In the genomic region with DNA sequence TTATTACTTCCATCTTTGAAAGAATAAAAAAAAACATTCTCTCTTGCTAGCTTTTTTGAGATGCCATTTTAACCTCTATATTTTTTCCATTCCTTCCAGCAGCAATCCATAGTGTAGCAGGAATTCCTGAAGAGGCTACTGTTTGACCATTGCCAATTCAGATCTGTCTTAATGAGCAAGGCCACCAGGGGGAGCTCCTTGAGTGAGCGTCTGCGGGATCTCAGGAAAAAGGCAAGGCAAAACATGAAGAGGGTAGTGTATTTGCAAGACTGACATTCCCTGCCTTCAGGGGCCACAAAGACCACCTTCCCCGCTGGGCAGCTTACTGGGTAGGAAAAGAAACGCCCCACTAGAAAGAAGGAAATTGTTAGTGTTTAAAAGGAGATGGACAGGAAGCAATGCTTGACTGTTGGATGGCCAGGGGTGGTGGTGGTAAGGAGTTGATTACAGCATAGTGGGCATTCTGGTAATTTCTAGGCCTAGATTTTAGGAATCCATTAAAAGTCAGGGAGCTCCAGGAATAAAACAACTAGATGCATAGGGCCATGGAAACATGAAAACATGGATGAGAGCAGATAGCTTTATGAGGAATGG, we compare ENCODE assay signal across 8 cellular contexts.
DNase-seq lines count a peak whose midpoint lies in the region; ATAC-seq and TF ChIP-seq lines count a peak whose summit lies in the region.

No MANE protein-coding gene starts in this region.

- H3K27ac ChIP-seq in esophagus squamous epithelium (no peak overlapping the region), uterus (no peak overlapping the region)
- H3K27ac ChIP-seq in naive thymus-derived CD4-positive, alpha-beta T cell (ENCODE audit: low read depth, low read length): no peak overlapping the region

- ATAC-seq in GM21619 (IDR thresholded peaks at IDR 0.05; ENCODE audit: unreplicated experiment): peak; percentile 68
- ATAC-seq in naive thymus-derived CD4-positive, alpha-beta T cell: peak; percentile 44

- H3K27me3 ChIP-seq in Loucy (ENCODE audit: insufficient read depth, low read length, poor library complexity, severe bottlenecking) (no peaks in the 10 kb centered on the region), esophagus squamous epithelium (no peaks in the 10 kb centered on the region), uterus (no peaks in the 10 kb centered on the region)
- no peaks in the 10 kb centered on the region for H3K27me3 ChIP-seq in naive thymus-derived CD4-positive, alpha-beta T cell (ENCODE audit: control insufficient read depth in 2 of 2, insufficient read depth in 2 of 2, low read length in 2 of 2)

- no peak overlapping the region for H3K4me2 ChIP-seq in Loucy (ENCODE audit: low read depth, low read length, poor library complexity, severe bottlenecking)

- no peak for TF ChIP-seq POLR2A in esophagus squamous epithelium (IDR thresholded peaks at IDR 0.05)
- TF ChIP-seq POLR2A in uterus (IDR thresholded peaks at IDR 0.05): no peak

- no peak overlapping the region for H3K9ac ChIP-seq in Loucy (ENCODE audit: low read depth, low read length, poor library complexity, severe bottlenecking)

- H3K4me3 ChIP-seq in Loucy (ENCODE audit: low read length, poor library complexity, severe bottlenecking): no peak overlapping the region
- H3K4me3 ChIP-seq in esophagus squamous epithelium: no peak overlapping the region
- H3K4me3 ChIP-seq in naive thymus-derived CD4-positive, alpha-beta T cell (ENCODE audit: low read length): no peak overlapping the region
- H3K4me3 ChIP-seq in uterus: no peak overlapping the region

- peak; percentile 95 for TF ChIP-seq CTCF in Loucy (conservative IDR thresholded peaks at IDR 0.05; ENCODE audit: low read length)
- TF ChIP-seq CTCF in esophagus squamous epithelium (IDR thresholded peaks at IDR 0.05): peak in 5 of 6 experiments; percentile 53 to 70 (median 61)
- TF ChIP-seq CTCF in uterus (IDR thresholded peaks at IDR 0.05): peak; percentile 21 to 48 (median 41)

- H3K79me2 ChIP-seq in Loucy (ENCODE audit: insufficient read depth, low read length): no peaks in the 10 kb centered on the region

- H3K9me2 ChIP-seq in Loucy (replicated peaks; ENCODE audit: low read depth, low read length): no peaks in the 10 kb centered on the region

- H3F3A ChIP-seq in Loucy (ENCODE audit: low read depth): no peaks in the 10 kb centered on the region

- no peaks in the 10 kb centered on the region for H3K9me3 Mint-ChIP-seq in activated CD4-positive, alpha-beta T cell treated with anti-CD3 and anti-CD28 coated beads, Interleukin-2, amount 10 ng/mL, durations not matched to agents 24 days and 14 days
- peaks cover 0 to 5% (median under 1%) of the 10 kb centered on the region in 11 donors for H3K9me3 Mint-ChIP-seq in naive thymus-derived CD4-positive, alpha-beta T cell

- H3K27ac Mint-ChIP-seq in activated CD4-positive, alpha-beta T cell treated with anti-CD3 and anti-CD28 coated beads, Interleukin-2, amount 10 ng/mL, durations not matched to agents 24 days and 14 days: no peak overlapping the region
- H3K27ac Mint-ChIP-seq in naive thymus-derived CD4-positive, alpha-beta T cell: peak overlapping the region in 1 of 9 donors; percentile 48

- POLR2A ChIA-PET in naive thymus-derived CD4-positive, alpha-beta T cell (lab: Charles Lee): no interaction called here

- H3K36me3 ChIP-seq in Loucy (ENCODE audit: insufficient read depth, low read length) (no peaks in the 10 kb centered on the region), esophagus squamous epithelium (no peaks in the 10 kb centered on the region), uterus (no peaks in the 10 kb centered on the region)
- H3K36me3 ChIP-seq in naive thymus-derived CD4-positive, alpha-beta T cell (ENCODE audit: control insufficient read depth in 2 of 3, insufficient read depth in 3 of 3, low read length in 3 of 3): no peaks in the 10 kb centered on the region

- DNase-seq in NCI-H510A treated with DMSO at 0.1 percent for 48 hours (lab: John Stamatoyannopoulos, UW): peak; percentile 34
- no peak for DNase-seq in NCI-H510A (lab: John Stamatoyannopoulos, UW)
- DNase-seq in activated CD4-positive, alpha-beta T cell treated with anti-CD3 and anti-CD28 coated beads, Interleukin-2, amount 10 ng/mL, durations not matched to agents 24 days and 14 days: peak; percentile 75
- no peak for DNase-seq in esophagus squamous epithelium (lab: John Stamatoyannopoulos, UW)
- DNase-seq in naive thymus-derived CD4-positive, alpha-beta T cell: peak in 4 of 9 donors; percentile 11 to 27 (median 12)
- peak; percentile 18 to 28 for DNase-seq in uterus

- no peaks in the 10 kb centered on the region for H3K27me3 Mint-ChIP-seq in activated CD4-positive, alpha-beta T cell treated with anti-CD3 and anti-CD28 coated beads, Interleukin-2, amount 10 ng/mL, durations not matched to agents 24 days and 14 days
- peaks cover 0 to 9% (median 0%) of the 10 kb centered on the region in 5 donors for H3K27me3 Mint-ChIP-seq in naive thymus-derived CD4-positive, alpha-beta T cell

- CTCF ChIA-PET in naive thymus-derived CD4-positive, alpha-beta T cell (lab: Charles Lee): interaction anchor here (0.9 kb wide), 1 partner anchor 40 kb away, joined by 3 read pairs; no protein-coding TSS in a partner anchor

- H2AFZ ChIP-seq in Loucy (ENCODE audit: low read length): no peak overlapping the region

- H3K9me3 ChIP-seq in Loucy (ENCODE audit: insufficient read depth, low read depth, low read length) (no peaks in the 10 kb centered on the region), esophagus squamous epithelium (no peaks in the 10 kb centered on the region), uterus (no peaks in the 10 kb centered on the region)
- H3K9me3 ChIP-seq in naive thymus-derived CD4-positive, alpha-beta T cell (ENCODE audit: control insufficient read depth in 2 of 3, low read length in 3 of 3): no peaks in the 10 kb centered on the region

- intact Hi-C loops in activated CD4-positive, alpha-beta T cell treated with anti-CD3 and anti-CD28 coated beads, Interleukin-2, amount 10 ng/mL, durations not matched to agents 24 days and 14 days (cut with micrococcal nuclease): no loop called here
- intact Hi-C loops in esophagus squamous epithelium (cut with DNase I) (no loop called here), uterus (cut with DNase I; ENCODE audit: low total_unique reads) (no loop called here)
- intact Hi-C loops in naive thymus-derived CD4-positive, alpha-beta T cell (cut with micrococcal nuclease): loop anchor here in 1 of 2 donors (5.0 kb wide), 1 partner anchor 210 kb away; no protein-coding TSS in a partner anchor

- H3K4me1 Mint-ChIP-seq in activated CD4-positive, alpha-beta T cell treated with anti-CD3 and anti-CD28 coated beads, Interleukin-2, amount 10 ng/mL, durations not matched to agents 24 days and 14 days: no peaks in the 10 kb centered on the region
- peaks cover 0 to 4% (median 0%) of the 10 kb centered on the region in 7 donors for H3K4me1 Mint-ChIP-seq in naive thymus-derived CD4-positive, alpha-beta T cell

- no peak overlapping the region for H3K4me3 Mint-ChIP-seq in activated CD4-positive, alpha-beta T cell treated with anti-CD3 and anti-CD28 coated beads, Interleukin-2, amount 10 ng/mL, durations not matched to agents 24 days and 14 days
- no peak overlapping the region for H3K4me3 Mint-ChIP-seq in naive thymus-derived CD4-positive, alpha-beta T cell

- WGBS in esophagus squamous epithelium, 2 donors: 35 to 38% methylated on average over 4 of the region's 4 CpGs

- H3K36me3 Mint-ChIP-seq in activated CD4-positive, alpha-beta T cell treated with anti-CD3 and anti-CD28 coated beads, Interleukin-2, amount 10 ng/mL, durations not matched to agents 24 days and 14 days (ENCODE audit: low read depth): no peaks in the 10 kb centered on the region
- H3K36me3 Mint-ChIP-seq in naive thymus-derived CD4-positive, alpha-beta T cell: no peaks in the 10 kb centered on the region

- no peaks in the 10 kb centered on the region for H4K20me1 ChIP-seq in Loucy (ENCODE audit: insufficient read depth, low read length, poor library complexity, severe bottlenecking)

- H3K4me1 ChIP-seq in Loucy (ENCODE audit: insufficient read depth, low read length, poor library complexity, severe bottlenecking) (no peaks in the 10 kb centered on the region), esophagus squamous epithelium (no peaks in the 10 kb centered on the region), uterus (no peaks in the 10 kb centered on the region)
- no peaks in the 10 kb centered on the region for H3K4me1 ChIP-seq in naive thymus-derived CD4-positive, alpha-beta T cell (ENCODE audit: control insufficient read depth in 2 of 2, insufficient read depth in 2 of 2, low read length in 2 of 2)

Comparison
In these comparisons a context has a peak if more than half of its experiments do, and no peak if none do; other contexts are left out.
1. DNase-seq: peak in NCI-H510A treated with DMSO at 0.1 percent for 48 hours (single experiment), activated CD4-positive, alpha-beta T cell treated with anti-CD3 and anti-CD28 coated beads, Interleukin-2, amount 10 ng/mL, durations not matched to agents 24 days and 14 days (single experiment) and uterus (2 of 2); none in NCI-H510A (single experiment) and esophagus squamous epithelium (single experiment).
2. CTCF ChIP-seq: peak in every context shown above with its lines; median percentile 95 in Loucy; 61 in esophagus squamous epithelium; 41 in uterus.